9 cellular contexts compared by ENCODE assay signal in genomic region chr7:91288208-91288824, GRCh38. TPM values are rescaled to one million over a fixed set of nuclear protein-coding genes. Genes with fewer than 3 reads are reported as not detected.
DNase-seq lines count a peak whose midpoint lies in the region; ATAC-seq and TF ChIP-seq lines count a peak whose summit lies in the region.
"Had no signal": no experiment of that assay in that cellular context is flagged by ENCODE, and none has a peak within 500 bp of the region (broad histone marks: within the 10 kb centered on the region; RNA-seq: fewer than 3 reads in every experiment).

No MANE protein-coding gene starts in this region.

- no peak overlapping the region for H3K27ac Mint-ChIP-seq in stimulated activated naive B cell treated with anti-CD40 and anti-IgM and Interleukin-4, amounts not matched to agents 10 μg/mL and 1 μg/mL and 100 μg/mL, for 72 hours

- no peak overlapping the region for H3K4me2 ChIP-seq in PC-3 (ENCODE audit: low read length)

- DNase-seq in ELF-1 (ENCODE audit: low read depth, low spot score) (peak; percentile 46), HCEC 1CT (peak; percentile 26), PC-3 (peak; percentile 53), foreskin fibroblast (no peak), NCI-H2081 treated with DMSO at 0.1 percent for 48 hours (lab: John Stamatoyannopoulos, UW) (no peak)
- DNase-seq in stimulated activated naive B cell treated with anti-CD40 and anti-IgM and Interleukin-4, amounts not matched to agents 10 μg/mL and 1 μg/mL and 100 μg/mL, for 72 hours: no peak
- DNase-seq in activated naive CD4-positive, alpha-beta T cell treated with anti-CD3 and anti-CD28 coated beads, Interleukin-2, amount 50 U/mL, for 16 hours: no peak

- H3K27me3 ChIP-seq in PC-3 (ENCODE audit: low read length): no peaks in the 10 kb centered on the region
- no peaks in the 10 kb centered on the region for H3K27me3 ChIP-seq in gastroesophageal sphincter
- H3K27me3 ChIP-seq: SJSA1 had no signal

- no peaks in the 10 kb centered on the region for H3K36me3 Mint-ChIP-seq in stimulated activated naive B cell treated with anti-CD40 and anti-IgM and Interleukin-4, amounts not matched to agents 10 μg/mL and 1 μg/mL and 100 μg/mL, for 72 hours

- POLR2A ChIA-PET in PC-3 (lab: Charles Lee; ENCODE audit: unreplicated experiment): no interaction called here

- no peak overlapping the region for H3K4me3 Mint-ChIP-seq in stimulated activated naive B cell treated with anti-CD40 and anti-IgM and Interleukin-4, amounts not matched to agents 10 μg/mL and 1 μg/mL and 100 μg/mL, for 72 hours

- H3K27ac ChIP-seq in PC-3 (ENCODE audit: low read length): no peak overlapping the region
- H3K27ac ChIP-seq in gastroesophageal sphincter: no peak overlapping the region
- H3K27ac ChIP-seq: SJSA1 had no signal

- H3K4me1 ChIP-seq in PC-3 (ENCODE audit: insufficient read depth, low read length) (no peaks in the 10 kb centered on the region; the same call in 1 of the 2 replicates), gastroesophageal sphincter (no peaks in the 10 kb centered on the region)
- H3K4me1 ChIP-seq: SJSA1 had no signal

- TF ChIP-seq CTCF in PC-3 (conservative IDR thresholded peaks at IDR 0.05; ENCODE audit: low read depth, low read length) (peak; percentile 65), foreskin fibroblast (IDR thresholded peaks at IDR 0.05; ENCODE audit: low read depth, low read length) (peak; percentile 21), gastroesophageal sphincter (IDR thresholded peaks at IDR 0.05) (peak in 1 of 4 experiments; percentile 32)

- intact Hi-C loops in PC-3 (cut with micrococcal nuclease): loop anchor here (2.0 to 5.0 kb wide), 2 partner anchors 264 to 496 kb away; no protein-coding TSS in a partner anchor

- 82 to 88% methylated on average over 3 of the region's 3 CpGs for WGBS in gastroesophageal sphincter (ENCODE audit: low coverage in 1 of 2), 2 donors

- H3F3A ChIP-seq in PC-3 (ENCODE audit: low read length, unreplicated experiment): no peaks in the 10 kb centered on the region

- no peak overlapping the region for H3K9ac ChIP-seq in PC-3 (ENCODE audit: low read length)

- no TSS peak for BruUV-seq in PC-3 (replicated peaks; lab: Mats Ljungman, UMichigan)

- no peak for TF ChIP-seq POLR2A in gastroesophageal sphincter (IDR thresholded peaks at IDR 0.05)

- no peaks in the 10 kb centered on the region for H3K9me3 ChIP-seq in PC-3 (ENCODE audit: low read length)
- no peaks in the 10 kb centered on the region for H3K9me3 ChIP-seq in gastroesophageal sphincter
- H3K9me3 ChIP-seq: SJSA1 had no signal

- H3K79me2 ChIP-seq in PC-3 (ENCODE audit: low read length): no peaks in the 10 kb centered on the region

- TF ChIP-seq EP300 in gastroesophageal sphincter (IDR thresholded peaks at IDR 0.05): no peak

- no peaks in the 10 kb centered on the region for H3K9me2 ChIP-seq in PC-3 (replicated peaks; ENCODE audit: low read length)

- peaks cover 4% of the 10 kb centered on the region; the same call in 1 of the 2 replicates for H4K20me1 ChIP-seq in PC-3 (ENCODE audit: low read length)

- no peaks in the 10 kb centered on the region for H3K9me3 Mint-ChIP-seq in stimulated activated naive B cell treated with anti-CD40 and anti-IgM and Interleukin-4, amounts not matched to agents 10 μg/mL and 1 μg/mL and 100 μg/mL, for 72 hours

- H3K4me3 ChIP-seq in PC-3 (ENCODE audit: low read length): no peak overlapping the region
- H3K4me3 ChIP-seq in foreskin fibroblast (ENCODE audit: low read depth in 1 of 2, low read length in 2 of 2): no peak overlapping the region
- no peak overlapping the region for H3K4me3 ChIP-seq in gastroesophageal sphincter
- H3K4me3 ChIP-seq: SJSA1 had no signal

- peak; percentile 53; the same call in 1 of the 2 replicates for ATAC-seq in PC-3
- ATAC-seq in stimulated activated naive B cell treated with anti-CD40 and anti-IgM and Interleukin-4, amounts not matched to agents 10 μg/mL and 1 μg/mL and 100 μg/mL, for 72 hours (replicated peaks): peak; percentile 56 to 57
- no peak for ATAC-seq in gastroesophageal sphincter

- CTCF ChIA-PET in PC-3 (lab: Charles Lee): interaction anchor here (0.6 to 0.7 kb wide), 2 partner anchors 7 to 471 kb away, joined by 3 to 4 read pairs; no protein-coding TSS in a partner anchor

- no peaks in the 10 kb centered on the region for H3K4me1 Mint-ChIP-seq in stimulated activated naive B cell treated with anti-CD40 and anti-IgM and Interleukin-4, amounts not matched to agents 10 μg/mL and 1 μg/mL and 100 μg/mL, for 72 hours

- no peak overlapping the region for H2AFZ ChIP-seq in PC-3 (ENCODE audit: low read length)

- peaks cover 14 to 17% of the 10 kb centered on the region in 2 donors for H3K27me3 Mint-ChIP-seq in stimulated activated naive B cell treated with anti-CD40 and anti-IgM and Interleukin-4, amounts not matched to agents 10 μg/mL and 1 μg/mL and 100 μg/mL, for 72 hours

- H3K36me3 ChIP-seq in PC-3 (ENCODE audit: low read depth, low read length) (no peaks in the 10 kb centered on the region), gastroesophageal sphincter (no peaks in the 10 kb centered on the region)
- H3K36me3 ChIP-seq: SJSA1 had no signal

RNA-seq across cellular contexts. Expression of gene FZD1, which starts 24.1 kb away (rescaled TPM):
- 2.7 and 3.1 TPM in 2 replicates for total RNA-seq in PC-3 (2014; rRNA removed)
- total RNA-seq in gastroesophageal sphincter: 10 to 100 TPM; 12.3 to 19.5 (median 17.3) TPM

Comparison
In these comparisons a context has a peak if more than half of its experiments do, and no peak if none do; other contexts are left out.
1. DNase-seq: peak in ELF-1 (single experiment), HCEC 1CT (single experiment) and PC-3 (single experiment); none in foreskin fibroblast (0 of 2), stimulated activated naive B cell treated with anti-CD40 and anti-IgM and Interleukin-4, amounts not matched to agents 10 μg/mL and 1 μg/mL and 100 μg/mL, for 72 hours (single experiment), NCI-H2081 treated with DMSO at 0.1 percent for 48 hours (single experiment) and activated naive CD4-positive, alpha-beta T cell treated with anti-CD3 and anti-CD28 coated beads, Interleukin-2, amount 50 U/mL, for 16 hours (single experiment).